In genomic region chr19:45423033-45423588, GRCh38 we compare ENCODE assay signal across 8 cellular contexts. TPM values are rescaled to one million over a fixed set of nuclear protein-coding genes. Genes with fewer than 3 reads are reported as not detected.
DNase-seq lines count a peak whose midpoint lies in the region; ATAC-seq and TF ChIP-seq lines count a peak whose summit lies in the region.

No MANE protein-coding gene starts in this region.

- 13% methylated on average over 19 of the region's 20 CpGs for WGBS in suprapubic skin

- H3K9me3 ChIP-seq in ascending aorta (no peaks in the 10 kb centered on the region), lower lobe of right lung (no peaks in the 10 kb centered on the region), suprapubic skin (no peaks in the 10 kb centered on the region)

- no peak for TF ChIP-seq POLR2A in suprapubic skin (IDR thresholded peaks at IDR 0.05)

- TF ChIP-seq CTCF in ascending aorta (IDR thresholded peaks at IDR 0.05), result no peak
- TF ChIP-seq CTCF in lower lobe of right lung (IDR thresholded peaks at IDR 0.05), result no peak
- TF ChIP-seq CTCF in suprapubic skin (IDR thresholded peaks at IDR 0.05), result no peak
- TF ChIP-seq CTCF in GM13977 (IDR thresholded peaks at IDR 0.05; ENCODE audit: extremely low read depth, insufficient read depth, missing control alignments), result no peak

- H3K4me1 ChIP-seq in ascending aorta (peaks cover 0 to 30% of the 10 kb centered on the region in 2 donors), lower lobe of right lung (peaks cover 53% of the 10 kb centered on the region), suprapubic skin (peaks cover 69% of the 10 kb centered on the region)

- no peak for TF ChIP-seq EP300 in suprapubic skin (IDR thresholded peaks at IDR 0.05)

- H3K4me3 ChIP-seq in ascending aorta (peak overlapping the region; percentile 69 to 85), lower lobe of right lung (peak overlapping the region; percentile 65), suprapubic skin (peak overlapping the region; percentile 75)

- intact Hi-C loops in ascending aorta (cut with DNase I) (loop anchor here (2.0 to 10.0 kb wide), 2 partner anchors 162 to 212 kb away; partner anchors contain the start of genes EML2 and OPA3), lower lobe of right lung (cut with DNase I) (no loop called here)

- DNase-seq in activated T-cell treated with anti-CD3 and anti-CD28 coated beads for 1 hour (ENCODE audit: low read depth) (peak; percentile 78), ascending aorta (ENCODE audit: low spot score in 2 of 2) (no peak), lower lobe of right lung (no peak), suprapubic skin (ENCODE audit: low spot score in 2 of 2) (peak in 1 of 2 donors; percentile 97), GM13977 (ENCODE audit: low spot score) (no peak), islet precursor cell (no peak), NCI-H1417 (lab: John Stamatoyannopoulos, UW) (no peak)
- DNase-seq in activated T-cell treated with anti-CD3 and anti-CD28 coated beads, Interleukin-2, amount 50 U/mL, for 1 hour, result no peak

- no peaks in the 10 kb centered on the region for H3K27me3 ChIP-seq in ascending aorta
- no peaks in the 10 kb centered on the region for H3K27me3 ChIP-seq in lower lobe of right lung (ENCODE audit: low read depth)
- no peaks in the 10 kb centered on the region for H3K27me3 ChIP-seq in suprapubic skin

- ATAC-seq in lower lobe of right lung, result no peak

- peaks cover 2 to 22% of the 10 kb centered on the region in 2 donors for H3K36me3 ChIP-seq in ascending aorta
- H3K36me3 ChIP-seq in lower lobe of right lung, result peaks cover 29% of the 10 kb centered on the region
- peaks cover 32% of the 10 kb centered on the region for H3K36me3 ChIP-seq in suprapubic skin

- in situ Hi-C loops in GM13977 (cut with MboI; ENCODE audit: low pct_unique_long_range_greater_than_20kb, low sequenced_read_pairs, unreplicated experiment), result no loop called here

- H3K27ac ChIP-seq in ascending aorta, result peak overlapping the region; percentile 89 to 95
- H3K27ac ChIP-seq in lower lobe of right lung, result peak overlapping the region; percentile 91
- peak overlapping the region; percentile 81 for H3K27ac ChIP-seq in suprapubic skin

RNA-seq across cellular contexts. Expression of gene ERCC1, which starts 0.6 kb away (rescaled TPM):
- total RNA-seq in ascending aorta, result 142 TPM
- total RNA-seq in lower lobe of right lung, result 41.6 TPM
- 100 to 1,000 TPM; 102 to 120 (median 106) TPM for total RNA-seq in suprapubic skin

RNA-seq across cellular contexts. Expression of gene POLR1G, which starts 16.7 kb away (rescaled TPM):
- 3.7 TPM for total RNA-seq in ascending aorta
- 4.5 TPM for total RNA-seq in lower lobe of right lung
- 10 to 100 TPM in 2 of 4 donors, 1 to 10 TPM in 2; 4.7 to 12.2 (median 8.0) TPM for total RNA-seq in suprapubic skin

RNA-seq across cellular contexts. Expression of gene PPP1R13L, which starts 18.2 kb away (rescaled TPM):
- total RNA-seq in ascending aorta (27.8 TPM), lower lobe of right lung (43.8 TPM), suprapubic skin (100 to 1,000 TPM; 195 to 597 (median 280) TPM)

RNA-seq across cellular contexts. Expression of gene FOSB, which starts 44.7 kb away (rescaled TPM):
- total RNA-seq in ascending aorta (511 TPM), lower lobe of right lung (18.0 TPM), suprapubic skin (100 to 1,000 TPM; 326 to 676 (median 518) TPM)

RNA-seq across cellular contexts. Expression of gene ERCC2, which starts 52.7 kb away (rescaled TPM):
- total RNA-seq in ascending aorta (22.4 TPM), lower lobe of right lung (14.0 TPM), suprapubic skin (10 to 100 TPM; 10.2 to 22.3 (median 14.1) TPM)
